20 cellular contexts compared by ENCODE assay signal in genomic region chr2:196589429-196589828, GRCh38. TPM values are rescaled to one million over a fixed set of nuclear protein-coding genes. Genes with fewer than 3 reads are reported as not detected.
A peak's percentile ranks its signal among the peaks of the same experiment; 100 is the strongest.
DNase-seq lines count a peak whose midpoint lies in the region; ATAC-seq, FAIRE-seq and TF ChIP-seq lines count a peak whose summit lies in the region.
"Had no signal": no experiment of that assay in that cellular context is flagged by ENCODE, and none has a peak within 500 bp of the region (broad histone marks: within the 10 kb centered on the region; RNA-seq: fewer than 3 reads in every experiment).

No MANE protein-coding gene starts in this region.

- TF ChIP-seq CTCF in astrocyte (IDR thresholded peaks at IDR 0.05; ENCODE audit: insufficient read depth, low read depth, low read length) (no peak), neural crest cell (conservative IDR thresholded peaks at IDR 0.05) (no peak)

- H3K9ac ChIP-seq in astrocyte (ENCODE audit: low read length), result no peak overlapping the region

- H3K27ac Mint-ChIP-seq in astrocyte (ENCODE audit: unreplicated experiment) (no peak overlapping the region), neural crest cell (ENCODE audit: unreplicated experiment) (no peak overlapping the region)
- H3K27ac Mint-ChIP-seq: CD8-positive, alpha-beta memory T cell had no signal

- no peak for FAIRE-seq in astrocyte (lab: Jason Lieb, UNC)
- FAIRE-seq: GM12891, GM19239 had no signal

- no peaks in the 10 kb centered on the region for H3K9me3 ChIP-seq in astrocyte (ENCODE audit: insufficient read depth, low read depth, low read length)

- no peaks in the 10 kb centered on the region for H3K36me3 Mint-ChIP-seq in astrocyte (ENCODE audit: low read depth, unreplicated experiment)
- no peaks in the 10 kb centered on the region for H3K36me3 Mint-ChIP-seq in neural crest cell (ENCODE audit: low read depth)
- H3K36me3 Mint-ChIP-seq: CD8-positive, alpha-beta memory T cell had no signal

- no peaks in the 10 kb centered on the region for H3K36me3 ChIP-seq in astrocyte (ENCODE audit: insufficient read depth, low read length)

- no peak overlapping the region for H3K27ac ChIP-seq in astrocyte (ENCODE audit: low read depth, low read length)
- H3K27ac ChIP-seq: RWPE1 had no signal

- peaks cover 6% of the 10 kb centered on the region for H3K4me1 ChIP-seq in astrocyte (ENCODE audit: insufficient read depth, low read length)

- no peak for DNase-seq in astrocyte (ENCODE audit: low read depth)
- DNase-seq in globus pallidus (ENCODE audit: low spot score), result peak; percentile 53
- no peak for DNase-seq in neural crest cell (ENCODE audit: low read depth, low spot score)
- DNase-seq in DMS153 (lab: John Stamatoyannopoulos, UW), result no peak
- DNase-seq in stimulated activated naive CD4-positive, alpha-beta T cell (lab: John Stamatoyannopoulos, UW), result no peak
- DNase-seq: ACHN; C1 segment of cervical spinal cord; CD8-positive, alpha-beta memory T cell; GOT3; KBM-7; NCI-H1105; NCI-H2081; NCI-H774; PC-3; SIG-M5 had no signal

- no peak overlapping the region for H3K4me3 ChIP-seq in astrocyte (ENCODE audit: insufficient read depth, low read depth, low read length)

- H3K4me2 ChIP-seq in astrocyte (ENCODE audit: low read length), result no peak overlapping the region

- no peaks in the 10 kb centered on the region for H4K20me1 ChIP-seq in astrocyte (ENCODE audit: insufficient read depth, low read length)

- no peaks in the 10 kb centered on the region for H3K27me3 ChIP-seq in astrocyte (ENCODE audit: insufficient read depth, low read length)

- H3K4me3 Mint-ChIP-seq in astrocyte (ENCODE audit: unreplicated experiment), result peak overlapping the region; percentile 3
- H3K4me3 Mint-ChIP-seq in neural crest cell, result peak overlapping the region; percentile 54
- H3K4me3 Mint-ChIP-seq: CD8-positive, alpha-beta memory T cell had no signal

- H2AFZ ChIP-seq in astrocyte (ENCODE audit: low read depth, low read length), result no peak overlapping the region

- H3K27me3 Mint-ChIP-seq in astrocyte (ENCODE audit: low read depth, unreplicated experiment) (peaks cover 7% of the 10 kb centered on the region), neural crest cell (ENCODE audit: low read depth) (peaks cover 2% of the 10 kb centered on the region)

- H3K9me3 Mint-ChIP-seq in astrocyte (ENCODE audit: unreplicated experiment), result no peaks in the 10 kb centered on the region
- H3K9me3 Mint-ChIP-seq in neural crest cell, result no peaks in the 10 kb centered on the region

- no peaks in the 10 kb centered on the region for H3K4me1 Mint-ChIP-seq in astrocyte (ENCODE audit: low read depth, unreplicated experiment)
- peaks cover 43% of the 10 kb centered on the region for H3K4me1 Mint-ChIP-seq in neural crest cell

- H3K79me2 ChIP-seq in astrocyte (ENCODE audit: insufficient read depth, low read length), result peaks cover 8% of the 10 kb centered on the region

- no peak for ATAC-seq in HG03354 (IDR thresholded peaks at IDR 0.05; ENCODE audit: poor library complexity, severe bottlenecking, unreplicated experiment)
- ATAC-seq in GM21737 (IDR thresholded peaks at IDR 0.05; ENCODE audit: unreplicated experiment), result no peak
- ATAC-seq: PC-3 had no signal

RNA-seq across cellular contexts. Expression of gene HECW2, which starts 3.9 kb away (rescaled TPM):
- total RNA-seq in astrocyte (8.9 and 10.1 TPM in 2 replicates), neural crest cell (11.7 and 13.0 TPM in 2 replicates)

RNA-seq across cellular contexts. Expression of gene CCDC150, which starts 50.1 kb away (rescaled TPM):
- 2.2 and 4.4 TPM in 2 replicates for total RNA-seq in astrocyte
- 29.0 and 31.8 TPM in 2 replicates for total RNA-seq in neural crest cell
